In genomic region chr18:76602169-76602568, GRCh38 we compare ENCODE assay signal across 16 cellular contexts.
DNase-seq lines count a peak whose midpoint lies in the region; ATAC-seq and TF ChIP-seq lines count a peak whose summit lies in the region.
"Had no signal": no experiment of that assay in that cellular context is flagged by ENCODE, and none has a peak within 500 bp of the region (broad histone marks: within the 10 kb centered on the region; RNA-seq: fewer than 3 reads in every experiment).

No MANE protein-coding gene starts in this region.

- intact Hi-C loops in upper lobe of right lung (cut with DNase I): no loop called here
- intact Hi-C loops in activated CD4-positive, alpha-beta T cell treated with anti-CD3 and anti-CD28 coated beads, Interleukin-2, amount 10 ng/mL, durations not matched to agents 24 days and 14 days (cut with micrococcal nuclease): no loop called here

- H3K4me1 Mint-ChIP-seq in activated CD4-positive, alpha-beta T cell treated with anti-CD3 and anti-CD28 coated beads, Interleukin-2, amount 10 ng/mL, durations not matched to agents 24 days and 14 days: peaks cover 2% of the 10 kb centered on the region

- H3K9ac ChIP-seq in DND-41 (ENCODE audit: low read depth, low read length): no peak overlapping the region
- H3K9ac ChIP-seq: BLaER1 treated with 17β-estradiol and CSF1 and Interleukin-3, amounts not matched to agents 10 nM and 100 nM had no signal

- no peaks in the 10 kb centered on the region for H4K20me1 ChIP-seq in DND-41 (ENCODE audit: insufficient read depth, low read length)
- H4K20me1 ChIP-seq: BLaER1 treated with 17β-estradiol and CSF1 and Interleukin-3, amounts not matched to agents 10 nM and 100 nM had no signal

- H3K27me3 Mint-ChIP-seq in activated CD4-positive, alpha-beta T cell treated with anti-CD3 and anti-CD28 coated beads, Interleukin-2, amount 10 ng/mL, durations not matched to agents 24 days and 14 days: peaks cover 4% of the 10 kb centered on the region

- H3K79me2 ChIP-seq in DND-41 (ENCODE audit: insufficient read depth, low read length): no peaks in the 10 kb centered on the region

- H3K9me3 Mint-ChIP-seq in activated CD4-positive, alpha-beta T cell treated with anti-CD3 and anti-CD28 coated beads, Interleukin-2, amount 10 ng/mL, durations not matched to agents 24 days and 14 days: no peaks in the 10 kb centered on the region
- H3K9me3 Mint-ChIP-seq: CD4-positive, CD25-positive, alpha-beta regulatory T cell; HFFc6 had no signal

- H3K27me3 ChIP-seq in DND-41 (ENCODE audit: insufficient read depth, low read length, poor library complexity) (no peaks in the 10 kb centered on the region), upper lobe of right lung (no peaks in the 10 kb centered on the region)
- H3K27me3 ChIP-seq: BLaER1 treated with 17β-estradiol and CSF1 and Interleukin-3, amounts not matched to agents 10 nM and 100 nM had no signal

- no peaks in the 10 kb centered on the region for H3K36me3 Mint-ChIP-seq in activated CD4-positive, alpha-beta T cell treated with anti-CD3 and anti-CD28 coated beads, Interleukin-2, amount 10 ng/mL, durations not matched to agents 24 days and 14 days (ENCODE audit: low read depth)
- H3K36me3 Mint-ChIP-seq: CD4-positive, CD25-positive, alpha-beta regulatory T cell had no signal

- no peaks in the 10 kb centered on the region for H3K9me3 ChIP-seq in DND-41 (ENCODE audit: insufficient read depth, low read length, severe bottlenecking)
- H3K9me3 ChIP-seq in upper lobe of right lung: no peaks in the 10 kb centered on the region

- 0 out of 3 replicates have a peak, but pooled peaks have one; percentile 33 for ATAC-seq in DND-41 (ENCODE audit: insufficient read depth, low read depth)
- ATAC-seq in upper lobe of right lung: peak; percentile 34
- ATAC-seq: HepG2 had no signal

- H2AFZ ChIP-seq in DND-41 (ENCODE audit: low read depth, low read length): no peak overlapping the region

- H3K4me3 ChIP-seq in DND-41 (ENCODE audit: low read depth in 1 of 2, low read length in 2 of 2): no peak overlapping the region
- H3K4me3 ChIP-seq in fibroblast of villous mesenchyme (ENCODE audit: low read depth, low read length): no peak overlapping the region
- no peak overlapping the region for H3K4me3 ChIP-seq in upper lobe of right lung
- H3K4me3 ChIP-seq: BLaER1 treated with 17β-estradiol and CSF1 and Interleukin-3, amounts not matched to agents 10 nM and 100 nM had no signal

- no peak overlapping the region for H3K27ac Mint-ChIP-seq in activated CD4-positive, alpha-beta T cell treated with anti-CD3 and anti-CD28 coated beads, Interleukin-2, amount 10 ng/mL, durations not matched to agents 24 days and 14 days
- H3K27ac Mint-ChIP-seq: CD4-positive, CD25-positive, alpha-beta regulatory T cell; HFFc6 had no signal

- H3K27ac ChIP-seq in DND-41 (ENCODE audit: low read length): no peak overlapping the region
- no peak overlapping the region for H3K27ac ChIP-seq in upper lobe of right lung
- H3K27ac ChIP-seq: BLaER1 treated with 17β-estradiol and CSF1 and Interleukin-3, amounts not matched to agents 10 nM and 100 nM had no signal

- TF ChIP-seq CTCF in DND-41 (IDR thresholded peaks at IDR 0.05; ENCODE audit: borderline replicate concordance, extremely low read depth, low read length, poor library complexity, severe bottlenecking): no peak
- TF ChIP-seq CTCF in fibroblast of villous mesenchyme (IDR thresholded peaks at IDR 0.05; ENCODE audit: insufficient read depth, low read depth, low read length): no peak
- TF ChIP-seq CTCF in upper lobe of right lung (IDR thresholded peaks at IDR 0.05): no peak

- H3K4me2 ChIP-seq in DND-41 (ENCODE audit: insufficient read depth, low read length): no peak overlapping the region
- H3K4me2 ChIP-seq: BLaER1 treated with 17β-estradiol and CSF1 and Interleukin-3, amounts not matched to agents 10 nM and 100 nM had no signal

- H3K4me1 ChIP-seq in DND-41 (ENCODE audit: insufficient read depth, low read length): no peaks in the 10 kb centered on the region
- H3K4me1 ChIP-seq in upper lobe of right lung: no peaks in the 10 kb centered on the region
- H3K4me1 ChIP-seq: BLaER1 treated with 17β-estradiol and CSF1 and Interleukin-3, amounts not matched to agents 10 nM and 100 nM had no signal

- no peak overlapping the region for H3K4me3 Mint-ChIP-seq in activated CD4-positive, alpha-beta T cell treated with anti-CD3 and anti-CD28 coated beads, Interleukin-2, amount 10 ng/mL, durations not matched to agents 24 days and 14 days
- H3K4me3 Mint-ChIP-seq: CD4-positive, CD25-positive, alpha-beta regulatory T cell; HFFc6 had no signal

- DNase-seq in DND-41 (no peak), NCI-H524 (lab: John Stamatoyannopoulos, UW) (peak; percentile 37 to 80), fibroblast of villous mesenchyme (ENCODE audit: low read depth) (peak; percentile 25), upper lobe of right lung (no peak), NCI-H2107 (lab: John Stamatoyannopoulos, UW) (no peak), foreskin melanocyte (no peak)
- no peak for DNase-seq in activated CD4-positive, alpha-beta T cell treated with anti-CD3 and anti-CD28 coated beads, Interleukin-2, amount 10 ng/mL, durations not matched to agents 24 days and 14 days
- DNase-seq: ACHN; CD4-positive, CD25-positive, alpha-beta regulatory T cell; DMS153; DMS79 treated with DMSO at 0.1 percent for 48 hours; GDM1; HCEC 1CT; HFFc6 had no signal

- no peaks in the 10 kb centered on the region for H3K36me3 ChIP-seq in DND-41 (ENCODE audit: insufficient read depth, low read length)
- no peaks in the 10 kb centered on the region for H3K36me3 ChIP-seq in upper lobe of right lung
- H3K36me3 ChIP-seq: BLaER1 treated with 17β-estradiol and CSF1 and Interleukin-3, amounts not matched to agents 10 nM and 100 nM had no signal

Comparison
In these comparisons a context has a peak if more than half of its experiments do, and no peak if none do; other contexts are left out.
1. DNase-seq: peak in NCI-H524 (2 of 2) and fibroblast of villous mesenchyme (single experiment); none in DND-41 (single experiment), upper lobe of right lung (single experiment), NCI-H2107 (single experiment), foreskin melanocyte (single experiment) and activated CD4-positive, alpha-beta T cell treated with anti-CD3 and anti-CD28 coated beads, Interleukin-2, amount 10 ng/mL, durations not matched to agents 24 days and 14 days (single experiment).